ENCODE assay signal across 28 cellular contexts in the genomic region with DNA sequence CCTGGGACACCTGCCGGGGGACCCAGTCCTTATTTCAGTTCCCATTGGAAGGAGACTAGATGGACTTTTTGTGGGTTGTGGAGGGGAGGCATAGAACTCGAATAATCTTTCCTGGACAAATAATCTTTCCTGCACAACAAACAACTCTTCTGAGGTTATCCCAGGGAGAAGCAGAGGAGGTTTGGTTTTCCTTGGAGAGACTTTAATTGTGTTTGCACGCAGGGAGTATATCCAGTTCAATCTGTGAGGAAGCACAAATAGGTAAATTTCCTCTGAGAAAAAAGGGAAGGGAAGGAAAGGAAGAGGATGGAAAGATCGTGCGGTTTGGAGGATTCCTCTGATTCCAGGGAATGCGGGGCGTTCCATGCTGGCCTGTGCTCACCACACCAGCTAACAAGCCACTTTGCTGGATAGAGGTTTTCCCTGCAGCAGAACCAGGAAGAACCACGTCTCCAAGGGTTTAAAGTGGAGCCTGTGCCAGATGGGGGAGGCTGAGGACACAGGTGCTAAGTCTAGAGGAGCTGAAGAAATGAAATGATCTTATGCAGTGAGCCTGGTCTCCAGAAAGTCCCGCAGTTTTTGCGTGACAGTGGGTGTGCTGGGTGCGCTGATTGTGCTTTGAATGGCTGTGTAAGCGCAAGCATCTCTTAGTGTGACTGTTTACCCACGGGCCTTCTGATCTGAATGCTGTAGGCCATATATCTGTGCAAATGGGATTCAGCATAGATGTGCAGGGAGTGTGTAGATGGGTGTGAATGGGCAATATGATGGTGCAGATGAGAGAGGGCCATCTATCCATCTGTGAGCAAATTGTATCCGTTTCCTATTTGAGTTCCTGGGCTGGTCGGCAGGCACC. TPM values are rescaled to one million over a fixed set of nuclear protein-coding genes. Genes with fewer than 3 reads are reported as not detected.
"Had no signal": no experiment of that assay in that cellular context is flagged by ENCODE, and none has a peak within 500 bp of the region (broad histone marks: within the 10 kb centered on the region; RNA-seq: fewer than 3 reads in every experiment).

No MANE protein-coding gene starts in this region.

- H3K4me3 Mint-ChIP-seq: activated naive CD8-positive, alpha-beta T cell treated with anti-CD3 and anti-CD28 coated beads, Interleukin-2, amount 10 ng/mL, durations not matched to agents 7 days and 5 days; activated T-cell treated with anti-CD3 and anti-CD28 coated beads, Interleukin-2, amount 50 U/mL, for 24 hours; activated T-helper 17 cell treated with anti-CD3 and anti-CD28 coated beads, Interleukin-2, amount 50 U/mL, for 72 hours; nephron progenitor cell had no signal

- H3K27ac ChIP-seq: cardiac muscle cell, foreskin keratinocyte, right atrium auricular region, spleen, WERI-Rb-1 had no signal

- H3K9me3 ChIP-seq: right atrium auricular region, spleen had no signal

- H3K36me3 ChIP-seq: cardiac muscle cell, right atrium auricular region, spleen, WERI-Rb-1 had no signal

- H3K9me3 Mint-ChIP-seq: activated naive CD8-positive, alpha-beta T cell treated with anti-CD3 and anti-CD28 coated beads, Interleukin-2, amount 10 ng/mL, durations not matched to agents 7 days and 5 days; activated T-cell treated with anti-CD3 and anti-CD28 coated beads, Interleukin-2, amount 50 U/mL, for 24 hours; activated T-helper 17 cell treated with anti-CD3 and anti-CD28 coated beads, Interleukin-2, amount 50 U/mL, for 72 hours; nephron progenitor cell had no signal

- H3K27ac Mint-ChIP-seq: activated naive CD8-positive, alpha-beta T cell treated with anti-CD3 and anti-CD28 coated beads, Interleukin-2, amount 10 ng/mL, durations not matched to agents 7 days and 5 days; activated T-cell treated with anti-CD3 and anti-CD28 coated beads, Interleukin-2, amount 50 U/mL, for 24 hours; activated T-helper 17 cell treated with anti-CD3 and anti-CD28 coated beads, Interleukin-2, amount 50 U/mL, for 72 hours; nephron progenitor cell had no signal

- H3K4me1 ChIP-seq: foreskin keratinocyte had no signal

- H3K4me3 ChIP-seq: cardiac muscle cell, right atrium auricular region, spleen had no signal

- DNase-seq: activated CD4-positive, alpha-beta T cell treated with anti-CD3 and anti-CD28 coated beads for 1 hour; activated CD8-positive, alpha-beta memory T cell treated with anti-CD3 and anti-CD28 coated beads for 24 hours; activated CD8-positive, alpha-beta memory T cell treated with anti-CD3 and anti-CD28 coated beads, Interleukin-2, amount 50 U/mL, for 4 hours; activated naive CD4-positive, alpha-beta T cell treated with Interleukin-2 at 50 U/mL for 16 hours; activated naive CD8-positive, alpha-beta T cell treated with anti-CD3 and anti-CD28 coated beads, Interleukin-2, amount 10 ng/mL, durations not matched to agents 7 days and 5 days; activated T-cell treated with anti-CD3 and anti-CD28 coated beads, Interleukin-2, amount 50 U/mL, for 24 hours; amniotic stem cell; cortex of kidney; foreskin keratinocyte; hippocampal formation; left cardiac atrium; nephron progenitor cell; spleen; stimulated activated CD4-positive, alpha-beta T cell treated with anti-CD3 and anti-CD28 coated beads, Interleukin-4, amount 100 ng/mL, for 1 hour; stimulated activated naive CD8-positive, alpha-beta T cell treated with anti-CD3 and anti-CD28 coated beads, Interleukin-15, Interleukin-2, amounts not matched to agents 100 U/mL and 50 U/mL, for 24 hours; T-helper 1 cell; WERI-Rb-1 had no signal

- ATAC-seq: activated T-helper 17 cell treated with anti-CD3 and anti-CD28 coated beads, Interleukin-2, amount 50 U/mL, for 72 hours; foreskin keratinocyte; left cardiac atrium; stimulated activated naive CD8-positive, alpha-beta T cell treated with anti-CD3 and anti-CD28 coated beads, Interleukin-15, Interleukin-2, amounts not matched to agents 100 U/mL and 50 U/mL, for 24 hours had no signal

RNA-seq across cellular contexts. Expression of a gene that starts 7.5 kb away (rescaled TPM):
- total RNA-seq: activated naive CD8-positive, alpha-beta T cell treated with anti-CD3 and anti-CD28 coated beads, Interleukin-2, amount 10 ng/mL, durations not matched to agents 7 days and 5 days; activated T-helper 17 cell treated with anti-CD3 and anti-CD28 coated beads, Interleukin-2, amount 50 U/mL, for 72 hours; cardiac muscle cell; foreskin keratinocyte; left cardiac atrium; liver; mononuclear cell; myocyte; osteoblast; posterior vena cava; right atrium auricular region; spleen; subcutaneous adipose tissue; ureter had no signal
- polyA plus RNA-seq: cardiac muscle cell, esophagus, foreskin keratinocyte, liver, spleen had no signal
